ENCODE assay signal across 1 cellular context in the genomic region with DNA sequence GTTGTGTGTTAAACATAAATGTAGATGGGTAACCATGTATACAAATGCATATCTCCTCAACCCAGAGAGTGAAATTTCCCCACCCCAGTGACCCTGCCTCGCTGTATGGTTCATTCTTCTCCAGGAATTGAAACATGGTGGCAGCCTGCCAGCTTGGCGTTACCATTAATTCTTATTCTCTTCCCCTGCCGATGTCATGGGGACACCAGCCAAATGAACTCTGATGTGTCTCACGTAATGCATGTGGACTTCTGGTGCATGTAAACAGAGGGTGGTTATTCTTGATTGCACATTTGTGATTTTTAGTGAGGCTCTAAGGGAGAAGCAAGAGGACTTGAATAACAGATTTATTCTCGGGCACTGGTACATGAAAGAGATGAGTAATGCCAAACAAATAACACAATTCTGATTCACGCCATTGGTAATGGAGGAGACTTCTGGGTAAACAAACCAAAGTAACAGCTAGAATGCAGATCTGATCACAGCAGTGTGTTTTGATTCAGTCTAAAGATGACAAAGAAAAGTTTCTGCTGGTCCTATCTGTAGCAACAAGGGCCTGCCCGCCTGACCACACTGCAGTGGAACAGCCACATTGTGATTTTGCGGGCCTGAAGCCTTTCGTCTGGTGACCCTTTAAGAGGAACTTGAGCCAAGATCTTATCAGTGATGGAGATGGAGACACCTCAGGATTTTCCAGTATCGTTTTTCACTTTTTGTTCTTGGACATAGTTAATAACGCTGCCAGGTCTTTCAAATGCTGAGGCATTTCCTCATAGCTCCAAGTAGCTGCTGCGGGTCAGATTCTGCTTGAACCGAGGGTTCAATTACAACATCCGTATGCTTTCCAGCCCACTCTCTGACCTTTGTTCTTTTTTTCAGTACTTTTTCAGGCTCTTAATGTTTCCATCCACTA.
TF ChIP-seq lines count a peak whose summit lies in the region.

No MANE protein-coding gene starts in this region.

TF ChIP-seq in HepG2, 621 proteins besides CTCF, POLR2A, EP300 and RAD21 (continued from another document):
- TF ChIP-seq, protein P1, sequence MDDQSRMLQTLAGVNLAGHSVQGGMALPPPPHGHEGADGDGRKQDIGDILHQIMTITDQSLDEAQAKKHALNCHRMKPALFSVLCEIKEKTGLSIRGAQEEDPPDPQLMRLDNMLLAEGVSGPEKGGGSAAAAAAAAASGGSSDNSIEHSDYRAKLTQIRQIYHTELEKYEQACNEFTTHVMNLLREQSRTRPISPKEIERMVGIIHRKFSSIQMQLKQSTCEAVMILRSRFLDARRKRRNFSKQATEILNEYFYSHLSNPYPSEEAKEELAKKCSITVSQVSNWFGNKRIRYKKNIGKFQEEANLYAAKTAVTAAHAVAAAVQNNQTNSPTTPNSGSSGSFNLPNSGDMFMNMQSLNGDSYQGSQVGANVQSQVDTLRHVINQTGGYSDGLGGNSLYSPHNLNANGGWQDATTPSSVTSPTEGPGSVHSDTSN (CRISPR knock-in tag; IDR thresholded peaks at IDR 0.05; ENCODE audit: borderline replicate concordance), result no peak
- TF ChIP-seq ZNF598 (CRISPR knock-in tag; IDR thresholded peaks at IDR 0.05; ENCODE audit: borderline replicate concordance) (no peak), ZNF792 (CRISPR knock-in tag; IDR thresholded peaks at IDR 0.05) (peak; percentile 68), RBAK (CRISPR knock-in tag; IDR thresholded peaks at IDR 0.05) (no peak), RBFOX2 (IDR thresholded peaks at IDR 0.05; ENCODE audit: low read depth, low read length) (peak; percentile 43), MIER2 (CRISPR knock-in tag; IDR thresholded peaks at IDR 0.05) (peak; percentile 15; the same call in 1 of the 2 replicates), MBD4 (IDR thresholded peaks at IDR 0.05; ENCODE audit: borderline replicate concordance, low read length) (peak; percentile 92; the same call in 1 of the 2 replicates), FOXP1 (IDR thresholded peaks at IDR 0.05) (peak; percentile 88), FOXP1 (CRISPR knock-in tag; IDR thresholded peaks at IDR 0.05) (peak; percentile 94), ZNF382 (CRISPR knock-in tag; IDR thresholded peaks at IDR 0.05; ENCODE audit: borderline replicate concordance) (no peak), AKAP8 (CRISPR knock-in tag; IDR thresholded peaks at IDR 0.05) (peak; percentile 41; the same call in 1 of the 2 replicates), CENPX (CRISPR knock-in tag; IDR thresholded peaks at IDR 0.05) (no peak), FOXK2 (IDR thresholded peaks at IDR 0.05) (peak; percentile 85), HNRNPL (IDR thresholded peaks at IDR 0.05; ENCODE audit: low read depth, low read length) (no peak), NR2F6 (IDR thresholded peaks at IDR 0.05) (peak; percentile 67), NR2F6 (CRISPR knock-in tag; IDR thresholded peaks at IDR 0.05) (peak; percentile 81; the same call in 1 of the 2 replicates), ZNF282 (IDR thresholded peaks at IDR 0.05; ENCODE audit: partially characterized antibody) (no peak), SP2 (CRISPR knock-in tag; IDR thresholded peaks at IDR 0.05) (no peak)
- TF ChIP-seq, protein P2, sequence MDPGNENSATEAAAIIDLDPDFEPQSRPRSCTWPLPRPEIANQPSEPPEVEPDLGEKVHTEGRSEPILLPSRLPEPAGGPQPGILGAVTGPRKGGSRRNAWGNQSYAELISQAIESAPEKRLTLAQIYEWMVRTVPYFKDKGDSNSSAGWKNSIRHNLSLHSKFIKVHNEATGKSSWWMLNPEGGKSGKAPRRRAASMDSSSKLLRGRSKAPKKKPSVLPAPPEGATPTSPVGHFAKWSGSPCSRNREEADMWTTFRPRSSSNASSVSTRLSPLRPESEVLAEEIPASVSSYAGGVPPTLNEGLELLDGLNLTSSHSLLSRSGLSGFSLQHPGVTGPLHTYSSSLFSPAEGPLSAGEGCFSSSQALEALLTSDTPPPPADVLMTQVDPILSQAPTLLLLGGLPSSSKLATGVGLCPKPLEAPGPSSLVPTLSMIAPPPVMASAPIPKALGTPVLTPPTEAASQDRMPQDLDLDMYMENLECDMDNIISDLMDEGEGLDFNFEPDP (CRISPR knock-in tag; conservative IDR thresholded peaks at IDR 0.05), result 0 out of 2 replicates have a peak, but pooled peaks have one; percentile 74
- TF ChIP-seq, protein P3, sequence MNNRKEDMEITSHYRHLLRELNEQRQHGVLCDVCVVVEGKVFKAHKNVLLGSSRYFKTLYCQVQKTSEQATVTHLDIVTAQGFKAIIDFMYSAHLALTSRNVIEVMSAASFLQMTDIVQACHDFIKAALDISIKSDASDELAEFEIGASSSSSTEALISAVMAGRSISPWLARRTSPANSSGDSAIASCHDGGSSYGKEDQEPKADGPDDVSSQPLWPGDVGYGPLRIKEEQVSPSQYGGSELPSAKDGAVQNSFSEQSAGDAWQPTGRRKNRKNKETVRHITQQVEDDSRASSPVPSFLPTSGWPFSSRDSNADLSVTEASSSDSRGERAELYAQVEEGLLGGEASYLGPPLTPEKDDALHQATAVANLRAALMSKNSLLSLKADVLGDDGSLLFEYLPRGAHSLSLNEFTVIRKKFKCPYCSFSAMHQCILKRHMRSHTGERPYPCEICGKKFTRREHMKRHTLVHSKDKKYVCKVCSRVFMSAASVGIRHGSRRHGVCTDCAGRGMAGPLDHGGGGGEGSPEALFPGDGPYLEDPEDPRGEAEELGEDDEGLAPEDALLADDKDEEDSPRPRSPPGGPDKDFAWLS (CRISPR knock-in tag; IDR thresholded peaks at IDR 0.05; ENCODE audit: borderline replicate concordance), result no peak
- TF ChIP-seq, protein P4, sequence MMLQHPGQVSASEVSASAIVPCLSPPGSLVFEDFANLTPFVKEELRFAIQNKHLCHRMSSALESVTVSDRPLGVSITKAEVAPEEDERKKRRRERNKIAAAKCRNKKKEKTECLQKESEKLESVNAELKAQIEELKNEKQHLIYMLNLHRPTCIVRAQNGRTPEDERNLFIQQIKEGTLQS (CRISPR knock-in tag; IDR thresholded peaks at IDR 0.05), result peak; percentile 63; the same call in 1 of the 2 replicates
